Comparison of ENCODE assay signal across 8 cellular contexts in the genomic region with DNA sequence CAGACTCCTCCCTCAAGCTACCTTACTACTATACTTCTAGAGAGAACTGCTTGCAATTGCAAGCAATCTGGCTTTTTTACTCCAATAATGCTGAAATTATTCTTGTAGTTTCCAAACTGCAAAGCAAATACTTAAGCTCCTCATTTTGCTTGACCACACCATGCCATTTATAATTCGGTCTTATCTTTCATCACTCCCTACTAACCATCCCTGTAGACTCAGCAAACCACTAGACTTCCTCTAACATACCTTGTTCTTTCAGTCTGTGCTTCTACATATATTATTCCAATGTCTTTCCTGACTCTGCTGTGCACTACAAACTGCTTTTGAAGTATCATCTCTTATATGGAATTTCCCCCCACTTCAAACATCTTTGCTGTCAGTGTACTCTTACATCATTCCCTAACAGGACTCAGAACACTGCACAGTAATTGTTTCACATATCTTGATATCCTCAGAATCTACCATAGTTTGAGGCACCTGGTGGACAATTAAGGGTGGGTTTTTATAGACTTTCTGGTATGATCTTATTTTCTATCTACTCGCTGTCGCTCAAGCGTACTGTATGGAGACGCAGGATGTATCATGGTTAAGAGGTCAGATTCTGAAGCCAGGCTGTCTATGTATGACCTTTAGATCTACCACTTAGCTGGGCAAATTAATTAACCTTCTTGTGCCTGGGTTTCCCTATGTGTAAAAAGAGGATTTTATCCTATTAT. TPM values are rescaled to one million over a fixed set of nuclear protein-coding genes. Genes with fewer than 3 reads are reported as not detected.
DNase-seq lines count a peak whose midpoint lies in the region; TF ChIP-seq lines count a peak whose summit lies in the region.

No MANE protein-coding gene starts in this region.

- POLR2A ChIA-PET in AG04450 (lab: Yijun Ruan, JAX): interaction anchor here (1.0 to 1.2 kb wide), 3 partner anchors 20 to 132 kb away, joined by 3 to 4 read pairs (median 3); no protein-coding TSS in a partner anchor

- WGBS in mammary epithelial cell (ENCODE audit: low coverage, missing lambda C conversion rate): 81% methylated on average over 5 of the region's 5 CpGs

- H3K36me3 ChIP-seq in mammary epithelial cell (ENCODE audit: insufficient read depth, low read length): peaks cover 4% of the 10 kb centered on the region
- H3K36me3 ChIP-seq in muscle layer of colon (ENCODE audit: insufficient read depth, low read length): peaks cover 1% of the 10 kb centered on the region

- H3K4me1 ChIP-seq in mammary epithelial cell (ENCODE audit: insufficient read depth, low read length): peaks cover 21% of the 10 kb centered on the region
- H3K4me1 ChIP-seq in muscle layer of colon (ENCODE audit: insufficient read depth, low read length): peaks cover 36% of the 10 kb centered on the region

- H2AFZ ChIP-seq in mammary epithelial cell (ENCODE audit: low read depth, low read length): no peak overlapping the region

- peak overlapping the region; percentile 95 for H3K4me2 ChIP-seq in mammary epithelial cell (ENCODE audit: insufficient read depth, low read depth, low read length)

- DNase-seq in AG04450 (ENCODE audit: low read depth, low spot score) (no peak), HT1080 (ENCODE audit: low read depth) (peak; percentile 11), mammary epithelial cell (no peak), DMS53 (lab: John Stamatoyannopoulos, UW) (no peak), activated gamma-delta T cell (lab: John Stamatoyannopoulos, UW) (no peak)
- no peak for DNase-seq in activated effector memory CD4-positive, alpha-beta T cell treated with Interleukin-2 at 50 U/mL for 16 hours
- no peak for DNase-seq in stimulated activated CD4-positive, alpha-beta T cell treated with anti-CD3 and anti-CD28 coated beads, Interleukin-2, amount 100 ng/mL, for 48 hours

- no peaks in the 10 kb centered on the region for H3K9me3 ChIP-seq in AG04450 (ENCODE audit: control insufficient read depth, insufficient read depth, low read length)
- H3K9me3 ChIP-seq in mammary epithelial cell (replicated peaks; ENCODE audit: insufficient read depth, low read length): no peaks in the 10 kb centered on the region
- H3K9me3 ChIP-seq in muscle layer of colon (ENCODE audit: low read length): no peaks in the 10 kb centered on the region

- H3K79me2 ChIP-seq in mammary epithelial cell (ENCODE audit: insufficient read depth, low read length): peaks cover 77% of the 10 kb centered on the region

- H3K27ac ChIP-seq in AG04450 (ENCODE audit: low read depth, low read length) (no peak overlapping the region), mammary epithelial cell (ENCODE audit: insufficient read depth, low read depth, low read length) (no peak overlapping the region), muscle layer of colon (ENCODE audit: low read depth, low read length) (no peak overlapping the region)

- CTCF ChIA-PET in AG04450 (lab: Charles Lee): interaction anchor here (0.5 to 1.0 kb wide), 2 partner anchors 34 to 209 kb away, joined by 4 to 5 read pairs; no protein-coding TSS in a partner anchor
- CTCF ChIA-PET in mammary epithelial cell (lab: Charles Lee; ENCODE audit: low non-redundant PET): no interaction called here

- intact Hi-C loops in mammary epithelial cell (cut with micrococcal nuclease): loop anchor here (5.0 kb wide), 1 partner anchor 130 kb away; no protein-coding TSS in a partner anchor

- H3K4me3 ChIP-seq in AG04450 (ENCODE audit: low read depth, low read length) (peak overlapping the region; percentile 80), mammary epithelial cell (replicated peaks in 1 of 3; ENCODE audit: insufficient read depth in 1 of 3, low read depth in 2 of 3, low read length in 3 of 3) (no peak overlapping the region), muscle layer of colon (ENCODE audit: low read depth in 1 of 2, low read length in 2 of 2) (peak overlapping the region in 1 of 2 donors; percentile 76)

- dilution Hi-C loops in mammary epithelial cell (cut with HindIII; ENCODE audit: low sequenced_read_pairs): no loop called here

- H3K9ac ChIP-seq in mammary epithelial cell (ENCODE audit: insufficient read depth, low read length) (no peak overlapping the region), muscle layer of colon (ENCODE audit: low read length) (peak overlapping the region; percentile 94)

- in situ Hi-C loops in mammary epithelial cell (cut with MboI; ENCODE audit: low sequenced_read_pairs in 2 of 2): no loop called here

- no peaks in the 10 kb centered on the region for H4K20me1 ChIP-seq in mammary epithelial cell (ENCODE audit: insufficient read depth, low read length)

- TF ChIP-seq CTCF in AG04450 (IDR thresholded peaks at IDR 0.05; ENCODE audit: low read depth, low read length) (no peak), mammary epithelial cell (conservative IDR thresholded peaks at IDR 0.05 in 1 of 2, IDR thresholded peaks at IDR 0.05 in 1 of 2; ENCODE audit: extremely low read depth in 1 of 2, insufficient read depth in 1 of 2, low read depth in 1 of 2, low read length in 2 of 2) (no peak)

- no peaks in the 10 kb centered on the region for H3K27me3 ChIP-seq in AG04450 (ENCODE audit: control insufficient read depth, insufficient read depth, low read length)
- H3K27me3 ChIP-seq in mammary epithelial cell (ENCODE audit: insufficient read depth, low read length): no peaks in the 10 kb centered on the region
- no peaks in the 10 kb centered on the region for H3K27me3 ChIP-seq in muscle layer of colon (ENCODE audit: control insufficient read depth in 1 of 2, insufficient read depth in 2 of 2, low read length in 2 of 2)

- BruUV-seq in mammary epithelial cell (replicated peaks; lab: Mats Ljungman, UMichigan): no TSS peak

RNA-seq across cellular contexts. Expression of a gene that starts 2.8 kb away (rescaled TPM):
- polyA plus RNA-seq in AG04450 (2011; rRNA removed) (289 and 448 TPM in 2 replicates), mammary epithelial cell (54.0 TPM)
- polyA minus RNA-seq in AG04450 (2011; rRNA and poly(A)+ RNA removed): 318 and 685 TPM in 2 replicates
- total RNA-seq in HT1080 (2014; rRNA removed; shearing (Covaris generic)): 65.5 and 65.6 TPM in 2 replicates
- 43.4 and 48.9 TPM in 2 replicates for polyA plus RNA-seq in HT1080 (2015; cell fraction: cytosol; rRNA removed)
- 46.5 and 57.0 TPM in 2 replicates for polyA plus RNA-seq in HT1080 (2015; cell fraction: nucleus; rRNA removed)
- total RNA-seq in mammary epithelial cell: 100 to 1,000 TPM; 103 to 108 TPM
- 172 TPM for polyA minus RNA-seq in mammary epithelial cell
